Comparison of ENCODE assay signal across 29 cellular contexts in the genomic region with DNA sequence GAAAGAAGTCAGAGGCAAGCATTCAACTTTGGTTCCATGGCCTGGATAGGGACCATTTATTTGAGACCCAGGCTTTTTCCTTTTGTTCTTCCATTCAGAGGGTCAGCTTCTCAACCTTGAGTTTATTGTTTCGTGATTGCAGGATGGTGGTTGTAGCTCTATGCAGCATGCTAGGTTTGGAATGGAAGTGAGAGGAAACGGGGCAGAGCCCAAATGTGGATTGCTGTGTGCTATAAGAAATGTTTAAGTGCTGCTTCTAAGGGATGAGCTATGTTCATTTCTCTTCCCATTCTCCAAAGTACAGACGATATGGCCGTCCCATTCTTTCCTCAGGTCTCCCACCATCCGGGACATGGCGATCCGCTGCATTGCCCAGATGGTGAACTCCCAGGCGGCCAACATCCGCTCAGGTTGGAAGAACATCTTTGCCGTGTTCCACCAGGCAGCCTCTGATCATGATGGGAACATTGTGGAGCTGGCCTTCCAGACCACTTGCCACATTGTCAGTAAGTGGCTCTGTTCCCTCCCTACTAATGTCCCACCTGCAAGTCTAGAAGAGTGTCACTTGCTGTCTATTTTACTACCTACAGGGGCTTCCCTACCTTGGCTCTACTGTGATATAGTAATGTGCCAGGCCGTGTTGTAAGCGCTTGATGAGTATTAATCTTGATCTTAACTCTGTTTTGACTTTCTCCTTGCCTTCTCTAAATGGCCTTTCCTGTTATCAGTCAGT.
"Had no signal": no experiment of that assay in that cellular context is flagged by ENCODE, and none has a peak within 500 bp of the region (broad histone marks: within the 10 kb centered on the region; RNA-seq: fewer than 3 reads in every experiment).

No MANE protein-coding gene starts in this region.

- H3K9ac ChIP-seq: parathyroid adenoma had no signal

- H3K36me3 ChIP-seq: prostate gland had no signal

- FAIRE-seq: endothelial cell of umbilical vein had no signal

- H3K27ac ChIP-seq: coronary artery, esophagus muscularis mucosa, neutrophil, parathyroid adenoma, prostate gland, right atrium auricular region, sigmoid colon, thoracic aorta, transverse colon, upper lobe of right lung, vagina had no signal

- DNase-seq: dermis blood vessel endothelial cell; effector memory CD4-positive, alpha-beta T cell; foreskin melanocyte; glutamatergic neuron; heart right ventricle; hypothalamus; immature natural killer cell; left ventricle myocardium superior; mesenchymal stem cell; mucosa of descending colon; naive B cell; sigmoid colon; stimulated activated CD4-positive, alpha-beta T cell treated with anti-CD3 and anti-CD28 coated beads, Interleukin-2, amount 100 ng/mL, for 24 hours; stimulated activated CD4-positive, alpha-beta T cell treated with anti-CD3 and anti-CD28 coated beads, Interleukin-4, amount 100 ng/mL, for 24 hours; stimulated activated naive CD4-positive, alpha-beta T cell treated with Interleukin-2 at 50 U/mL for 16 hours; transverse colon; upper lobe of right lung had no signal

- H3K9me3 ChIP-seq: esophagus muscularis mucosa, heart right ventricle, mucosa of descending colon, neutrophil, prostate gland, right atrium auricular region, sigmoid colon, thoracic aorta, transverse colon, upper lobe of right lung, vagina had no signal

- H3K4me3 ChIP-seq: coronary artery, esophagus muscularis mucosa, heart right ventricle, lung, mucosa of descending colon, prostate gland, right atrium auricular region, sigmoid colon, thoracic aorta, transverse colon, upper lobe of right lung, vagina had no signal

- H3K4me1 ChIP-seq: esophagus muscularis mucosa, heart right ventricle, parathyroid adenoma, prostate gland, right atrium auricular region, sigmoid colon, transverse colon, upper lobe of right lung, vagina had no signal

- ATAC-seq: mucosa of descending colon; natural killer cell treated with Interleukin-12 subunit alpha and Interleukin-12 subunit beta and Interleukin-15 and Interleukin-18, amount 100 ng/mL, for 72 hours; stimulated activated effector memory CD8-positive, alpha-beta T cell treated with anti-CD3 and anti-CD28 coated beads, Interleukin-12 subunit alpha, Interleukin-12 subunit beta, amount 100 ng/mL, for 72 hours; upper lobe of right lung had no signal

- H3K27me3 ChIP-seq: esophagus muscularis mucosa, heart right ventricle, neutrophil, right atrium auricular region, sigmoid colon, transverse colon, upper lobe of right lung, vagina had no signal

- H2AFZ ChIP-seq: parathyroid adenoma had no signal
